Comparison of ENCODE assay signal across 25 cellular contexts in the genomic region with DNA sequence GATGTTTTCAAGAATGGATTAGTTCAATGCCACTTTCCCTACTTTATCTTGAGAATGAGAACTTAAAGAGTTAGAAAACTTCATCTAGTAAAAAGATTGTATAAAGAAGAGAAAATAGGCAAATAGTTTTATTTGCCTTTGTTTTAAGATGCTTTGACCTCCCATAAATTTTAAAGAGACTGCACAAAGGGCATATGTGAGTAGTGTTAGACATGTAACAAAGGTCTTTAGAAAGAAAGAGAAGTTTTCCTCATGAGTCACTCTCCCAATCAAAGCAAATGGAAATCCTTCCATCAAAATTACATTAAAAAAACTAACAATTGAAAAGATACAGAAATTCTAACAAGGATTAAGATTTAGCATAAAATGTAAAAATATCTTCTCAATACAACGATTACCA.
"Had no signal": no experiment of that assay in that cellular context is flagged by ENCODE, and none has a peak within 500 bp of the region (broad histone marks: within the 10 kb centered on the region; RNA-seq: fewer than 3 reads in every experiment).

No MANE protein-coding gene starts in this region.

- H3K27me3 ChIP-seq: neural progenitor cell, ovary, right lobe of liver, sigmoid colon, stomach, thyroid gland, tibial nerve, upper lobe of left lung, vagina had no signal

- H3K4me1 ChIP-seq: neural progenitor cell, parathyroid adenoma, prostate gland, thyroid gland, tibial nerve, upper lobe of left lung, vagina had no signal

- DNase-seq: naive thymus-derived CD4-positive, alpha-beta T cell; natural killer cell; occipital lobe; ovary; posterior cingulate gyrus; right cardiac atrium; right lobe of liver; sigmoid colon; small intestine; stimulated activated CD4-positive, alpha-beta T cell treated with anti-CD3 and anti-CD28 coated beads, Interleukin-15, amount 100 ng/mL, for 24 hours; stimulated activated CD4-positive, alpha-beta T cell treated with anti-CD3 and anti-CD28 coated beads, Interleukin-2, amount 100 ng/mL, for 24 hours; stimulated activated CD4-positive, alpha-beta T cell treated with anti-CD3 and anti-CD28 coated beads, Interleukin-2, amount 100 ng/mL, for 48 hours; stimulated activated CD4-positive, alpha-beta T cell treated with anti-CD3 and anti-CD28 coated beads, Interleukin-4, amount 100 ng/mL, for 24 hours; stimulated activated naive B cell treated with anti-CD40 and anti-IgM and Interleukin-4, amounts not matched to agents 10 μg/mL and 1 μg/mL and 100 μg/mL, for 72 hours; stimulated activated naive CD4-positive, alpha-beta T cell treated with Interleukin-2 at 50 U/mL for 16 hours; stomach; thyroid gland; trophoblast cell; upper lobe of left lung had no signal

- H3K4me3 ChIP-seq: neural progenitor cell, ovary, prostate gland, right lobe of liver, sigmoid colon, stomach, thoracic aorta, thyroid gland, tibial nerve, upper lobe of left lung, vagina had no signal

- H3K36me3 ChIP-seq: neural progenitor cell, ovary, prostate gland, right lobe of liver, sigmoid colon, stomach, thoracic aorta, thyroid gland, tibial nerve, upper lobe of left lung, vagina had no signal

- H3K27ac ChIP-seq: neural progenitor cell, ovary, parathyroid adenoma, prostate gland, right lobe of liver, sigmoid colon, stomach, thoracic aorta, thyroid gland, tibial nerve, upper lobe of left lung, vagina had no signal

- H2AFZ ChIP-seq: neural progenitor cell, parathyroid adenoma had no signal

- H3K9me3 ChIP-seq: ovary, prostate gland, right lobe of liver, sigmoid colon, stomach, thoracic aorta, thyroid gland, tibial nerve, upper lobe of left lung, vagina had no signal
